In the genomic region with DNA sequence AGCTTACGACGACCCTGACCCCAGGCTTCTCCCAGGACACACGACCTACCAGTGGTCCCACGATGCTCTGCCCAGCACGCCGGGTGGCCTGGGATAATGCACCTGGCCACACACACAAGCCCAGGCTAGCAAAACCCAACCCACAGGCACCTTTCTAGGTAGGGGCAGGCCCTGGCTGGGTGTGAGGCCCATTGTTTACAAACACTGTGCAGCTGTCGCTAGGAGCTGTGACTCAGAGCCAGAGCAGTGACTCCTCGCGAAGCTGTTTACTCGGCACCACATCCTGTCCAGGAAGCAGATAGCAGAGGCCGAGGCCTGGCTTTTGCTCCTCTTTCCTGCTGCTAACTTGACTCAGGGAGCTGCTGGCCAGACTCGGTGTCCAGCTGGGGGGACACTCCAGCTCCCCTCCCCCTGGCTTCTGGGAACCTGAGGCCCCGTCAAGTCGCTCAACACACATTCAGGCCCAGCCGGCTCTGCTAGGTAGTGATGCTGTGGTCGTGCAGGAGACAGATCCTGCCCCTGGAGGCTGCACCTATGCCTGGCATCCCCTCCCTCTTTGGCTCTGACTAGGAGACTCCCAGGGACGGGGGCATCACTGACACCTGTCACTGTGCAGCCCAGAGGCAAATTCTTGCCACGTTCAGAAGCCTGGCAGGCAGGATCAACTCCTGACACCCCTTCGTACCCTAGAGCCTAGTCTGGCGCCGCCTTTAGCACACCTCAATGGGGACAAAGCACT, we compare ENCODE assay signal across 8 cellular contexts. TPM values are rescaled to one million over a fixed set of nuclear protein-coding genes. Genes with fewer than 3 reads are reported as not detected.
DNase-seq lines count a peak whose midpoint lies in the region; ATAC-seq and TF ChIP-seq lines count a peak whose summit lies in the region.

No MANE protein-coding gene starts in this region.

- peak overlapping the region; percentile 94 for H3K9ac ChIP-seq in endocrine pancreas (ENCODE audit: control insufficient read depth, insufficient read depth, low read length)

- no peaks in the 10 kb centered on the region for H3K4me1 ChIP-seq in endocrine pancreas (ENCODE audit: control insufficient read depth, insufficient read depth, low read length)
- H3K4me1 ChIP-seq in mucosa of descending colon (ENCODE audit: low read depth): peaks cover 64% of the 10 kb centered on the region

- H3K36me3 ChIP-seq in endocrine pancreas (ENCODE audit: control insufficient read depth, insufficient read depth, low read length) (no peaks in the 10 kb centered on the region), mucosa of descending colon (ENCODE audit: low read depth) (no peaks in the 10 kb centered on the region)

- H3K4me3 ChIP-seq in endocrine pancreas (ENCODE audit: control insufficient read depth, insufficient read depth, low read length) (no peak overlapping the region), mucosa of descending colon (no peak overlapping the region)

- no peaks in the 10 kb centered on the region for H3K9me3 ChIP-seq in endocrine pancreas (ENCODE audit: control insufficient read depth, low read length)
- no peaks in the 10 kb centered on the region for H3K9me3 ChIP-seq in mucosa of descending colon

- no peaks in the 10 kb centered on the region for H3K9me3 Mint-ChIP-seq in activated CD8-positive, alpha-beta memory T cell treated with anti-CD3 and anti-CD28 coated beads, Interleukin-2, amount 10 ng/mL, durations not matched to agents 7 days and 5 days (ENCODE audit: low read depth)

- peak overlapping the region; percentile 99 for H3K27ac Mint-ChIP-seq in activated CD8-positive, alpha-beta memory T cell treated with anti-CD3 and anti-CD28 coated beads, Interleukin-2, amount 10 ng/mL, durations not matched to agents 7 days and 5 days

- TF ChIP-seq CTCF in mucosa of descending colon (IDR thresholded peaks at IDR 0.05): no peak

- peaks cover 91% of the 10 kb centered on the region for H3K4me1 Mint-ChIP-seq in activated CD8-positive, alpha-beta memory T cell treated with anti-CD3 and anti-CD28 coated beads, Interleukin-2, amount 10 ng/mL, durations not matched to agents 7 days and 5 days

- DNase-seq in AG08395 (ENCODE audit: low spot score): peak; percentile 99
- DNase-seq in NCI-H526 treated with DMSO at 0.1 percent for 48 hours (lab: John Stamatoyannopoulos, UW): peak; percentile 0
- peak; percentile 97 for DNase-seq in activated CD8-positive, alpha-beta memory T cell treated with anti-CD3 and anti-CD28 coated beads, Interleukin-2, amount 10 ng/mL, durations not matched to agents 7 days and 5 days
- DNase-seq in mucosa of descending colon: peak; percentile 92 to 96 (median 94)
- DNase-seq in stimulated activated CD8-positive, alpha-beta memory T cell treated with anti-CD3 and anti-CD28 coated beads, Interleukin-4, amount 100 ng/mL, for 24 hours (ENCODE audit: low read depth): peak; percentile 68

- no peaks in the 10 kb centered on the region for H3K27me3 Mint-ChIP-seq in activated CD8-positive, alpha-beta memory T cell treated with anti-CD3 and anti-CD28 coated beads, Interleukin-2, amount 10 ng/mL, durations not matched to agents 7 days and 5 days

- peaks cover 11% of the 10 kb centered on the region for H3K36me3 Mint-ChIP-seq in activated CD8-positive, alpha-beta memory T cell treated with anti-CD3 and anti-CD28 coated beads, Interleukin-2, amount 10 ng/mL, durations not matched to agents 7 days and 5 days

- peak overlapping the region; percentile 44 for H3K4me3 Mint-ChIP-seq in activated CD8-positive, alpha-beta memory T cell treated with anti-CD3 and anti-CD28 coated beads, Interleukin-2, amount 10 ng/mL, durations not matched to agents 7 days and 5 days

- peak; percentile 85 for ATAC-seq in GM18909 (IDR thresholded peaks at IDR 0.05; ENCODE audit: poor library complexity, unreplicated experiment)
- ATAC-seq in HG03175 (IDR thresholded peaks at IDR 0.05; ENCODE audit: unreplicated experiment): peak; percentile 93
- peak; percentile 77 for ATAC-seq in activated CD8-positive, alpha-beta memory T cell treated with anti-CD3 and anti-CD28 coated beads, Interleukin-2, amount 10 ng/mL, durations not matched to agents 7 days and 5 days
- ATAC-seq in mucosa of descending colon: peak; percentile 85

- CTCF ChIA-PET in activated CD8-positive, alpha-beta memory T cell treated with anti-CD3 and anti-CD28 coated beads, Interleukin-2, amount 10 ng/mL, durations not matched to agents 7 days and 5 days (lab: Charles Lee): interaction anchor here (0.9 to 13.2 kb wide), 4 partner anchors 12 to 111 kb away, joined by 3 to 276 read pairs (median 4); no protein-coding TSS in a partner anchor

- H3K27me3 ChIP-seq in endocrine pancreas (ENCODE audit: control insufficient read depth, insufficient read depth, low read length): no peaks in the 10 kb centered on the region

- intact Hi-C loops in mucosa of descending colon (cut with DNase I, micrococcal nuclease): no loop called here

RNA-seq across cellular contexts. Expression of a gene that starts 12.8 kb away (rescaled TPM):
- 100 to 1,000 TPM; 103 to 114 TPM for total RNA-seq in activated CD8-positive, alpha-beta memory T cell treated with anti-CD3 and anti-CD28 coated beads, Interleukin-2, amount 10 ng/mL, durations not matched to agents 7 days and 5 days
- 10 to 100 TPM; 38.3 to 59.4 (median 44.2) TPM for total RNA-seq in mucosa of descending colon

RNA-seq across cellular contexts. Expression of a gene that starts 29.9 kb away (rescaled TPM):
- total RNA-seq in activated CD8-positive, alpha-beta memory T cell treated with anti-CD3 and anti-CD28 coated beads, Interleukin-2, amount 10 ng/mL, durations not matched to agents 7 days and 5 days: 1 to 10 TPM; 3.9 to 5.7 TPM
- total RNA-seq in mucosa of descending colon: 10 to 100 TPM in 1 of 3 donors, 1 to 10 TPM in 2; 4.3 to 14.0 (median 8.6) TPM

Comparison
In these comparisons a context has a peak if more than half of its experiments do, and no peak if none do; other contexts are left out.
1. DNase-seq: peak in every context shown above with its lines; median percentile 99 in AG08395; 97 in activated CD8-positive, alpha-beta memory T cell treated with anti-CD3 and anti-CD28 coated beads, Interleukin-2, amount 10 ng/mL, durations not matched to agents 7 days and 5 days; 94 in mucosa of descending colon; 68 in stimulated activated CD8-positive, alpha-beta memory T cell treated with anti-CD3 and anti-CD28 coated beads, Interleukin-4, amount 100 ng/mL, for 24 hours; 0 in NCI-H526 treated with DMSO at 0.1 percent for 48 hours.